26 cellular contexts compared by ENCODE assay signal in genomic region chr2:183752571-183752970, GRCh38.
"Had no signal": no experiment of that assay in that cellular context is flagged by ENCODE, and none has a peak within 500 bp of the region (broad histone marks: within the 10 kb centered on the region; RNA-seq: fewer than 3 reads in every experiment).

No MANE protein-coding gene starts in this region.

- H3K27me3 ChIP-seq: cardiac muscle cell, MG63 had no signal

- H3K27ac ChIP-seq: cardiac muscle cell, SK-N-MC had no signal

- H3K9me3 ChIP-seq: MG63 had no signal

- H3K36me3 Mint-ChIP-seq: activated naive CD8-positive, alpha-beta T cell treated with anti-CD3 and anti-CD28 coated beads for 36 hours had no signal

- H3K4me3 Mint-ChIP-seq: activated CD4-positive, alpha-beta T cell treated with anti-CD3 and anti-CD28 coated beads, Interleukin-2, amount 10 ng/mL, durations not matched to agents 24 days and 14 days; activated CD8-positive, alpha-beta T cell treated with anti-CD3 and anti-CD28 coated beads for 36 hours; activated naive CD8-positive, alpha-beta T cell treated with anti-CD3 and anti-CD28 coated beads for 36 hours; activated T-cell treated with anti-CD3 and anti-CD28 coated beads, Interleukin-2, amount 50 U/mL, for 72 hours; activated T-helper 17 cell treated with anti-CD3 and anti-CD28 coated beads, Interleukin-2, amount 50 U/mL, for 72 hours; central memory CD8-positive, alpha-beta T cell had no signal

- H3K36me3 ChIP-seq: cardiac muscle cell, MG63 had no signal

- H3K27ac Mint-ChIP-seq: activated CD4-positive, alpha-beta T cell treated with anti-CD3 and anti-CD28 coated beads, Interleukin-2, amount 10 ng/mL, durations not matched to agents 24 days and 14 days; activated CD8-positive, alpha-beta T cell treated with anti-CD3 and anti-CD28 coated beads for 36 hours; activated naive CD8-positive, alpha-beta T cell treated with anti-CD3 and anti-CD28 coated beads for 36 hours; activated T-cell treated with anti-CD3 and anti-CD28 coated beads, Interleukin-2, amount 50 U/mL, for 72 hours; activated T-helper 17 cell treated with anti-CD3 and anti-CD28 coated beads, Interleukin-2, amount 50 U/mL, for 72 hours had no signal

- ATAC-seq: activated CD8-positive, alpha-beta T cell treated with anti-CD3 and anti-CD28 coated beads for 36 hours; activated T-cell treated with anti-CD3 and anti-CD28 coated beads, Interleukin-2, amount 50 U/mL, for 72 hours; activated T-helper 17 cell treated with anti-CD3 and anti-CD28 coated beads, Interleukin-2, amount 50 U/mL, for 72 hours had no signal

- H3K27me3 Mint-ChIP-seq: activated CD4-positive, alpha-beta T cell treated with anti-CD3 and anti-CD28 coated beads, Interleukin-2, amount 10 ng/mL, durations not matched to agents 24 days and 14 days; activated CD8-positive, alpha-beta T cell treated with anti-CD3 and anti-CD28 coated beads for 36 hours; activated naive CD8-positive, alpha-beta T cell treated with anti-CD3 and anti-CD28 coated beads for 36 hours; activated T-helper 17 cell treated with anti-CD3 and anti-CD28 coated beads, Interleukin-2, amount 50 U/mL, for 72 hours; central memory CD8-positive, alpha-beta T cell had no signal

- H3K4me3 ChIP-seq: cardiac muscle cell, MG63, SK-N-MC had no signal

- H3K4me1 Mint-ChIP-seq: activated CD4-positive, alpha-beta T cell treated with anti-CD3 and anti-CD28 coated beads, Interleukin-2, amount 10 ng/mL, durations not matched to agents 24 days and 14 days; activated naive CD8-positive, alpha-beta T cell treated with anti-CD3 and anti-CD28 coated beads for 36 hours; activated T-helper 17 cell treated with anti-CD3 and anti-CD28 coated beads, Interleukin-2, amount 50 U/mL, for 72 hours; central memory CD8-positive, alpha-beta T cell had no signal

- DNase-seq: activated CD4-positive, alpha-beta T cell treated with anti-CD3 and anti-CD28 coated beads, Interleukin-2, amount 10 ng/mL, durations not matched to agents 24 days and 14 days; activated CD4-positive, alpha-beta T cell treated with anti-CD3 and anti-CD28 coated beads, Interleukin-2, amount 50 U/mL, for 4 hours; activated CD8-positive, alpha-beta T cell treated with anti-CD3 and anti-CD28 coated beads for 36 hours; activated effector memory CD4-positive, alpha-beta T cell treated with anti-CD3 and anti-CD28 coated beads, Interleukin-2, amount 50 U/mL, for 16 hours; activated naive CD4-positive, alpha-beta T cell; activated naive CD4-positive, alpha-beta T cell treated with anti-CD3 and anti-CD28 coated beads, Interleukin-2, amount 50 U/mL, for 16 hours; activated naive CD8-positive, alpha-beta T cell treated with anti-CD3 and anti-CD28 coated beads for 36 hours; activated T-cell treated with anti-CD3 and anti-CD28 coated beads, Interleukin-2, amount 50 U/mL, for 1 hour; activated T-cell treated with anti-CD3 and anti-CD28 coated beads, Interleukin-2, amount 50 U/mL, for 72 hours; amniotic stem cell; aorta; MG63; NCI-H1048; NCI-H1105 treated with DMSO at 0.1 percent for 48 hours; NCI-H1436; NCI-H1694; NCI-H1930; NCI-H2081 treated with DMSO at 0.1 percent for 48 hours; NCI-H345; NCI-H524 treated with DMSO at 0.1 percent for 48 hours; Right ventricle myocardium superior; T1000 had no signal
